20 cellular contexts compared by ENCODE assay signal in the genomic region with DNA sequence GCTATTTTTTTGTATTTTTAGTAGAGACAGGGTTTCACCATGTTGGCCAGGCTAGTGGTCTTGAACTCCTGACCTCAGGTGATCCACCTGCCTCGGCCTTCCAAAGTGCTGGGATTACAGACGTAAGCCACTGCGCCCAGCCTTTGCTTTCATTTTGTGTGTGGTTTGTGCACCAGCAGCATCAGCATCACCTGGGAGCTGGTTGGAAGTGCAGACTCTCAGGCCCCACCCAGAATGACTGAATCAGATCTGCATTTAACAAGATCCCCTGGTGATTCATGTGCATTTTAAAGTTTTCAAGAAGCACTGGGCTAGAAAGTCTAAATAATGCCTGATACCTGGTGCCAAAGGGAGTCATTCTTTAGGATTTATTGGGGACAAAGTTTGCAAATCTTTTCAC.
DNase-seq lines count a peak whose midpoint lies in the region; ATAC-seq and TF ChIP-seq lines count a peak whose summit lies in the region.
"Had no signal": no experiment of that assay in that cellular context is flagged by ENCODE, and none has a peak within 500 bp of the region (broad histone marks: within the 10 kb centered on the region; RNA-seq: fewer than 3 reads in every experiment).

No MANE protein-coding gene starts in this region.

- TF ChIP-seq CTCF in epithelial cell of esophagus (IDR thresholded peaks at IDR 0.05; ENCODE audit: insufficient read depth, low read depth, low read length, missing control alignments): no peak

- H3K4me3 ChIP-seq in NT2/D1 (ENCODE audit: insufficient read length, low read depth) (no peak overlapping the region), epithelial cell of esophagus (ENCODE audit: low read length) (no peak overlapping the region)
- H3K4me3 ChIP-seq: MG63 had no signal

- no peak for ATAC-seq in GM21619 (IDR thresholded peaks at IDR 0.05; ENCODE audit: unreplicated experiment)

- H3K4me1 ChIP-seq in NT2/D1 (ENCODE audit: insufficient read depth, insufficient read length): no peaks in the 10 kb centered on the region

- no peaks in the 10 kb centered on the region for H3K9me3 ChIP-seq in NT2/D1 (ENCODE audit: insufficient read depth, low read length)
- H3K9me3 ChIP-seq: Caco-2 had no signal

- H3K9ac ChIP-seq in NT2/D1 (ENCODE audit: insufficient read length, low read depth): no peak overlapping the region

- no peaks in the 10 kb centered on the region for H3K36me3 ChIP-seq in NT2/D1 (ENCODE audit: insufficient read depth, insufficient read length, low read length)
- H3K36me3 ChIP-seq: MG63 had no signal

- no peaks in the 10 kb centered on the region for H3K27me3 ChIP-seq in NT2/D1 (ENCODE audit: insufficient read depth, insufficient read length)

- DNase-seq in A172 (ENCODE audit: low spot score): peak; percentile 10
- DNase-seq in ELF-1 (ENCODE audit: low read depth, low spot score): peak; percentile 11
- peak; percentile 35 for DNase-seq in NT2/D1 (ENCODE audit: low read depth, low spot score)
- peak; percentile 77 for DNase-seq in epithelial cell of esophagus (ENCODE audit: low read depth)
- no peak for DNase-seq in GM19240 (ENCODE audit: insufficient read length, low spot score)
- DNase-seq in NCI-H1694 treated with DMSO at 0.1 percent for 48 hours (lab: John Stamatoyannopoulos, UW): no peak
- no peak for DNase-seq in NK-92 treated with Interleukin-12 subunit alpha and Interleukin-12 subunit beta, amount 100 ng/mL, for 24 hours (lab: John Stamatoyannopoulos, UW)
- DNase-seq: ACHN, AML-193, Caco-2, DMS153, EL, KG1, MG63, NCI-H1092 treated with DMSO at 0.1 percent for 48 hours, NCI-H1694, NCI-H2107, NCI-H2227 treated with DMSO at 0.1 percent for 48 hours, NCI-H524 treated with DMSO at 0.1 percent for 48 hours had no signal

Comparison
In these comparisons a context has a peak if more than half of its experiments do, and no peak if none do; other contexts are left out.
1. DNase-seq: peak in A172 (single experiment), ELF-1 (single experiment), NT2/D1 (single experiment) and epithelial cell of esophagus (single experiment); none in GM19240 (single experiment), NCI-H1694 treated with DMSO at 0.1 percent for 48 hours (single experiment) and NK-92 treated with Interleukin-12 subunit alpha and Interleukin-12 subunit beta, amount 100 ng/mL, for 24 hours (single experiment).